Comparison of ENCODE assay signal across 1 cellular context in genomic region chr1:167928457-167928852, GRCh38.
TF ChIP-seq lines count a peak whose summit lies in the region.

No MANE protein-coding gene starts in this region.

TF ChIP-seq in HepG2, 621 proteins besides CTCF, POLR2A, EP300 and RAD21:
- TF ChIP-seq HNRNPL (IDR thresholded peaks at IDR 0.05; ENCODE audit: low read depth, low read length): no peak
- no peak for TF ChIP-seq ZNF276 (CRISPR knock-in tag; IDR thresholded peaks at IDR 0.05; ENCODE audit: low read depth)
- TF ChIP-seq RARA (CRISPR knock-in tag; IDR thresholded peaks at IDR 0.05): no peak
- TF ChIP-seq PBX3 (CRISPR knock-in tag; IDR thresholded peaks at IDR 0.05; ENCODE audit: borderline replicate concordance): no peak
- TF ChIP-seq, protein P1, sequence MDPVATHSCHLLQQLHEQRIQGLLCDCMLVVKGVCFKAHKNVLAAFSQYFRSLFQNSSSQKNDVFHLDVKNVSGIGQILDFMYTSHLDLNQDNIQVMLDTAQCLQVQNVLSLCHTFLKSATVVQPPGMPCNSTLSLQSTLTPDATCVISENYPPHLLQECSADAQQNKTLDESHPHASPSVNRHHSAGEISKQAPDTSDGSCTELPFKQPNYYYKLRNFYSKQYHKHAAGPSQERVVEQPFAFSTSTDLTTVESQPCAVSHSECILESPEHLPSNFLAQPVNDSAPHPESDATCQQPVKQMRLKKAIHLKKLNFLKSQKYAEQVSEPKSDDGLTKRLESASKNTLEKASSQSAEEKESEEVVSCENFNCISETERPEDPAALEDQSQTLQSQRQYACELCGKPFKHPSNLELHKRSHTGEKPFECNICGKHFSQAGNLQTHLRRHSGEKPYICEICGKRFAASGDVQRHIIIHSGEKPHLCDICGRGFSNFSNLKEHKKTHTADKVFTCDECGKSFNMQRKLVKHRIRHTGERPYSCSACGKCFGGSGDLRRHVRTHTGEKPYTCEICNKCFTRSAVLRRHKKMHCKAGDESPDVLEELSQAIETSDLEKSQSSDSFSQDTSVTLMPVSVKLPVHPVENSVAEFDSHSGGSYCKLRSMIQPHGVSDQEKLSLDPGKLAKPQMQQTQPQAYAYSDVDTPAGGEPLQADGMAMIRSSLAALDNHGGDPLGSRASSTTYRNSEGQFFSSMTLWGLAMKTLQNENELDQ (CRISPR knock-in tag; IDR thresholded peaks at IDR 0.05; ENCODE audit: borderline replicate concordance): no peak
- no peak for TF ChIP-seq ZNF775 (CRISPR knock-in tag; IDR thresholded peaks at IDR 0.05; ENCODE audit: borderline replicate concordance)
- no peak for TF ChIP-seq ZNF678 (CRISPR knock-in tag; IDR thresholded peaks at IDR 0.05)
- no peak for TF ChIP-seq ZNF230 (CRISPR knock-in tag; IDR thresholded peaks at IDR 0.05)
- no peak for TF ChIP-seq ZSCAN9 (CRISPR knock-in tag; IDR thresholded peaks at IDR 0.05; ENCODE audit: borderline replicate concordance)
- no peak for TF ChIP-seq PHF20 (CRISPR knock-in tag; IDR thresholded peaks at IDR 0.05)
- TF ChIP-seq ZNF256 (CRISPR knock-in tag; conservative IDR thresholded peaks at IDR 0.05): no peak
- TF ChIP-seq SAFB2 (CRISPR knock-in tag; IDR thresholded peaks at IDR 0.05; ENCODE audit: borderline replicate concordance, low read depth): no peak
- TF ChIP-seq SRSF4 (IDR thresholded peaks at IDR 0.05; ENCODE audit: low read depth, low read length, poor library complexity, severe bottlenecking): no peak
- no peak for TF ChIP-seq HMG20B (CRISPR knock-in tag; conservative IDR thresholded peaks at IDR 0.05)
- TF ChIP-seq, protein P2, sequence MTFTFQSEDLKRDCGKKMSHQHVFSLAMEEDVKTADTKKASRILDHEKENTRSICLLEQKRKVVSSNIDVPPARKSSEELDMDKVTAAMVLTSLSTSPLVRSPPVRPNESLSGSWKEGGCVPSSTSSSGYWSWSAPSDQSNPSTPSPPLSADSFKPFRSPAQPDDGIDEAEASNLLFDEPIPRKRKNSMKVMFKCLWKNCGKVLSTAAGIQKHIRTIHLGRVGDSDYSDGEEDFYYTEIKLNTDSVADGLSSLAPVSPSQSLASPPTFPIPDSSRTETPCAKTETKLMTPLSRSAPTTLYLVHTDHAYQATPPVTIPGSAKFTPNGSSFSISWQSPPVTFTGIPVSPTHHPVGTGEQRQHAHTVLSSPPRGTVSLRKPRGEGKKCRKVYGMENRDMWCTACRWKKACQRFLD (CRISPR knock-in tag; IDR thresholded peaks at IDR 0.05; ENCODE audit: borderline replicate concordance): no peak
- no peak for TF ChIP-seq ZNF446 (CRISPR knock-in tag; IDR thresholded peaks at IDR 0.05)
- no peak for TF ChIP-seq CBX2 (IDR thresholded peaks at IDR 0.05; ENCODE audit: low read depth, low read length)
- TF ChIP-seq CBX2 (CRISPR knock-in tag; IDR thresholded peaks at IDR 0.05; ENCODE audit: low read depth): no peak
